Comparison of ENCODE assay signal across 1 cellular context in the genomic region with DNA sequence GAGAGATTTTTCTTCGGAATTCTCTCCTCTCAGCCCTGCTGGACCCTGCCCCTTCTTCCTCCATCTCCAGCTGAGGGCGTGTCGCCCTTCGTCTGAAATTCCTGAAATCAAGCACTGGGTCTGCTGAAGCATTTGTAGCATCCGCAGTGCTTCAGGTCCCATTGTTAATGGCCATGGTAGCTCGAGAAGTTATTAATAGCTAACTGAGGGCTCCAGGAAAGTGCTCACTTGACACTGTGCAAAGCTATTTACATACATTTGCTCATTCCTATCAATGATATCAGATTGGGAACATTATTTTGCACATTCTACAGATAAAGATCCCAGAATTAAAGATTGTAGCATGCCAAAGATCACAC.
TF ChIP-seq lines count a peak whose summit lies in the region.

No MANE protein-coding gene starts in this region.

TF ChIP-seq in GM23338, 12 proteins besides CTCF, POLR2A, EP300 and RAD21 (continued from another document):
- TF ChIP-seq, protein P1, sequence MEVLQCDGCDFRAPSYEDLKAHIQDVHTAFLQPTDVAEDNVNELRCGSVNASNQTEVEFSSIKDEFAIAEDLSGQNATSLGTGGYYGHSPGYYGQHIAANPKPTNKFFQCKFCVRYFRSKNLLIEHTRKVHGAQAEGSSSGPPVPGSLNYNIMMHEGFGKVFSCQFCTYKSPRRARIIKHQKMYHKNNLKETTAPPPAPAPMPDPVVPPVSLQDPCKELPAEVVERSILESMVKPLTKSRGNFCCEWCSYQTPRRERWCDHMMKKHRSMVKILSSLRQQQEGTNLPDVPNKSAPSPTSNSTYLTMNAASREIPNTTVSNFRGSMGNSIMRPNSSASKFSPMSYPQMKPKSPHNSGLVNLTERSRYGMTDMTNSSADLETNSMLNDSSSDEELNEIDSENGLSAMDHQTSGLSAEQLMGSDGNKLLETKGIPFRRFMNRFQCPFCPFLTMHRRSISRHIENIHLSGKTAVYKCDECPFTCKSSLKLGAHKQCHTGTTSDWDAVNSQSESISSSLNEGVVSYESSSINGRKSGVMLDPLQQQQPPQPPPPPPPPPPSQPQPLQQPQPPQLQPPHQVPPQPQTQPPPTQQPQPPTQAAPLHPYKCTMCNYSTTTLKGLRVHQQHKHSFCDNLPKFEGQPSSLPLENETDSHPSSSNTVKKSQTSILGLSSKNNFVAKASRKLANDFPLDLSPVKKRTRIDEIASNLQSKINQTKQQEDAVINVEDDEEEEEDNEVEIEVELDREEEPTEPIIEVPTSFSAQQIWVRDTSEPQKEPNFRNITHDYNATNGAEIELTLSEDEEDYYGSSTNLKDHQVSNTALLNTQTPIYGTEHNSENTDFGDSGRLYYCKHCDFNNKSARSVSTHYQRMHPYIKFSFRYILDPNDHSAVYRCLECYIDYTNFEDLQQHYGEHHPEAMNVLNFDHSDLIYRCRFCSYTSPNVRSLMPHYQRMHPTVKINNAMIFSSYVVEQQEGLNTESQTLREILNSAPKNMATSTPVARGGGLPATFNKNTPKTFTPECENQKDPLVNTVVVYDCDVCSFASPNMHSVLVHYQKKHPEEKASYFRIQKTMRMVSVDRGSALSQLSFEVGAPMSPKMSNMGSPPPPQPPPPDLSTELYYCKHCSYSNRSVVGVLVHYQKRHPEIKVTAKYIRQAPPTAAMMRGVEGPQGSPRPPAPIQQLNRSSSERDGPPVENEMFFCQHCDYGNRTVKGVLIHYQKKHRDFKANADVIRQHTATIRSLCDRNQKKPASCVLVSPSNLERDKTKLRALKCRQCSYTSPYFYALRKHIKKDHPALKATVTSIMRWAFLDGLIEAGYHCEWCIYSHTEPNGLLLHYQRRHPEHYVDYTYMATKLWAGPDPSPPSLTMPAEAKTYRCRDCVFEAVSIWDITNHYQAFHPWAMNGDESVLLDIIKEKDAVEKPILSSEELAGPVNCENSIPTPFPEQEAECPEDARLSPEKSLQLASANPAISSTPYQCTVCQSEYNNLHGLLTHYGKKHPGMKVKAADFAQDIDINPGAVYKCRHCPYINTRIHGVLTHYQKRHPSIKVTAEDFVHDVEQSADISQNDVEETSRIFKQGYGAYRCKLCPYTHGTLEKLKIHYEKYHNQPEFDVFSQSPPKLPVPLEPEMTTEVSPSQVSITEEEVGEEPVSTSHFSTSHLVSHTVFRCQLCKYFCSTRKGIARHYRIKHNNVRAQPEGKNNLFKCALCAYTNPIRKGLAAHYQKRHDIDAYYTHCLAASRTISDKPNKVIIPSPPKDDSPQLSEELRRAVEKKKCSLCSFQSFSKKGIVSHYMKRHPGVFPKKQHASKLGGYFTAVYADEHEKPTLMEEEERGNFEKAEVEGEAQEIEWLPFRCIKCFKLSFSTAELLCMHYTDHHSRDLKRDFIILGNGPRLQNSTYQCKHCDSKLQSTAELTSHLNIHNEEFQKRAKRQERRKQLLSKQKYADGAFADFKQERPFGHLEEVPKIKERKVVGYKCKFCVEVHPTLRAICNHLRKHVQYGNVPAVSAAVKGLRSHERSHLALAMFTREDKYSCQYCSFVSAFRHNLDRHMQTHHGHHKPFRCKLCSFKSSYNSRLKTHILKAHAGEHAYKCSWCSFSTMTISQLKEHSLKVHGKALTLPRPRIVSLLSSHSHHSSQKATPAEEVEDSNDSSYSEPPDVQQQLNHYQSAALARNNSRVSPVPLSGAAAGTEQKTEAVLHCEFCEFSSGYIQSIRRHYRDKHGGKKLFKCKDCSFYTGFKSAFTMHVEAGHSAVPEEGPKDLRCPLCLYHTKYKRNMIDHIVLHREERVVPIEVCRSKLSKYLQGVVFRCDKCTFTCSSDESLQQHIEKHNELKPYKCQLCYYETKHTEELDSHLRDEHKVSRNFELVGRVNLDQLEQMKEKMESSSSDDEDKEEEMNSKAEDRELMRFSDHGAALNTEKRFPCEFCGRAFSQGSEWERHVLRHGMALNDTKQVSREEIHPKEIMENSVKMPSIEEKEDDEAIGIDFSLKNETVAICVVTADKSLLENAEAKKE (CRISPR knock-in tag; IDR thresholded peaks at IDR 0.05), result no peak
- TF ChIP-seq REST (IDR thresholded peaks at IDR 0.05; ENCODE audit: unreplicated experiment) (no peak), ZNF114 (CRISPR knock-in tag; IDR thresholded peaks at IDR 0.05) (no peak), JUNB (IDR thresholded peaks at IDR 0.05; ENCODE audit: unreplicated experiment) (no peak), CREB1 (CRISPR knock-in tag; IDR thresholded peaks at IDR 0.05; ENCODE audit: low read depth) (no peak), EZH2phosphoT487 (IDR thresholded peaks at IDR 0.05; ENCODE audit: unreplicated experiment) (no peak)
